12 cellular contexts compared by ENCODE assay signal in genomic region chr5:177349762-177350161, GRCh38. TPM values are rescaled to one million over a fixed set of nuclear protein-coding genes. Genes with fewer than 3 reads are reported as not detected.
DNase-seq lines count a peak whose midpoint lies in the region; ATAC-seq, FAIRE-seq and TF ChIP-seq lines count a peak whose summit lies in the region.
"Had no signal": no experiment of that assay in that cellular context is flagged by ENCODE, and none has a peak within 500 bp of the region (broad histone marks: within the 10 kb centered on the region; RNA-seq: fewer than 3 reads in every experiment).

No MANE protein-coding gene starts in this region.

- peak overlapping the region; percentile 64 for H3K27ac Mint-ChIP-seq in activated CD8-positive, alpha-beta T cell treated with anti-CD3 and anti-CD28 coated beads, Interleukin-2, amount 10 ng/mL, durations not matched to agents 7 days and 5 days
- H3K27ac Mint-ChIP-seq in immature natural killer cell: peak overlapping the region; percentile 63 to 99 (median 86)
- peak overlapping the region; percentile 49 for H3K27ac Mint-ChIP-seq in stimulated activated naive B cell treated with anti-CD40 and anti-IgM and Interleukin-4, amounts not matched to agents 10 μg/mL and 1 μg/mL and 100 μg/mL, for 72 hours

- CTCF ChIA-PET in activated CD8-positive, alpha-beta T cell treated with anti-CD3 and anti-CD28 coated beads, Interleukin-2, amount 10 ng/mL, durations not matched to agents 7 days and 5 days (lab: Charles Lee): interaction anchor here (1.0 to 3.4 kb wide), 6 partner anchors 9 to 45 kb away, joined by 3 to 17 read pairs (median 4); no protein-coding TSS in a partner anchor

- no peak for DNase-seq in activated T-cell treated with anti-CD3 and anti-CD28 coated beads, Interleukin-2, amount 50 U/mL, for 4 hours
- no peak for DNase-seq in activated T-cell treated with anti-CD3 and anti-CD28 coated beads, Interleukin-2, amount 50 U/mL, for 1 hour
- no peak for DNase-seq in activated CD8-positive, alpha-beta T cell treated with anti-CD3 and anti-CD28 coated beads, Interleukin-2, amount 10 ng/mL, durations not matched to agents 7 days and 5 days
- no peak for DNase-seq in immature natural killer cell
- DNase-seq in stimulated activated naive B cell treated with anti-CD40 and anti-IgM and Interleukin-4, amounts not matched to agents 10 μg/mL and 1 μg/mL and 100 μg/mL, for 72 hours: no peak
- DNase-seq in inferior parietal cortex (ENCODE audit: extremely low spot score): no peak
- DNase-seq in MG63: no peak
- DNase-seq in GM12891 (ENCODE audit: insufficient read length, low spot score): no peak
- DNase-seq: activated gamma-delta T cell; NCI-H1105; stimulated activated naive CD4-positive, alpha-beta T cell treated with Interleukin-2 at 50 U/mL for 16 hours had no signal

- no peak for ATAC-seq in activated T-cell treated with anti-CD3 and anti-CD28 coated beads, Interleukin-2, amount 50 U/mL, for 4 hours
- ATAC-seq in activated CD8-positive, alpha-beta T cell treated with anti-CD3 and anti-CD28 coated beads, Interleukin-2, amount 10 ng/mL, durations not matched to agents 7 days and 5 days: no peak
- no peak for ATAC-seq in stimulated activated naive B cell treated with anti-CD40 and anti-IgM and Interleukin-4, amounts not matched to agents 10 μg/mL and 1 μg/mL and 100 μg/mL, for 72 hours (replicated peaks)

- no peaks in the 10 kb centered on the region for H3K9me3 ChIP-seq in MG63

- no peak for TF ChIP-seq POLR2A in GM12891 (IDR thresholded peaks at IDR 0.05; ENCODE audit: low read depth, low read length)

- POLR2A ChIA-PET in activated CD8-positive, alpha-beta T cell treated with anti-CD3 and anti-CD28 coated beads, Interleukin-2, amount 10 ng/mL, durations not matched to agents 7 days and 5 days (lab: Charles Lee): interaction anchor here (2.7 kb wide), 1 partner anchor 11 kb away, joined by 22 read pairs; no protein-coding TSS in a partner anchor

- H3K4me1 Mint-ChIP-seq in activated T-cell treated with anti-CD3 and anti-CD28 coated beads, Interleukin-2, amount 50 U/mL, for 4 hours (ENCODE audit: low read depth): peaks cover 47% of the 10 kb centered on the region
- peaks cover 54% of the 10 kb centered on the region for H3K4me1 Mint-ChIP-seq in activated CD8-positive, alpha-beta T cell treated with anti-CD3 and anti-CD28 coated beads, Interleukin-2, amount 10 ng/mL, durations not matched to agents 7 days and 5 days (ENCODE audit: low read depth)
- H3K4me1 Mint-ChIP-seq in immature natural killer cell: peaks cover 50 to 52% of the 10 kb centered on the region in 2 donors
- H3K4me1 Mint-ChIP-seq in stimulated activated naive B cell treated with anti-CD40 and anti-IgM and Interleukin-4, amounts not matched to agents 10 μg/mL and 1 μg/mL and 100 μg/mL, for 72 hours: peaks cover 20 to 56% of the 10 kb centered on the region in 2 donors

- H3K4me3 Mint-ChIP-seq in activated T-cell treated with anti-CD3 and anti-CD28 coated beads, Interleukin-2, amount 50 U/mL, for 4 hours: peak overlapping the region; percentile 97
- H3K4me3 Mint-ChIP-seq in activated CD8-positive, alpha-beta T cell treated with anti-CD3 and anti-CD28 coated beads, Interleukin-2, amount 10 ng/mL, durations not matched to agents 7 days and 5 days: peak overlapping the region; percentile 97
- H3K4me3 Mint-ChIP-seq in immature natural killer cell: peak overlapping the region; percentile 82 to 100 (median 99)
- H3K4me3 Mint-ChIP-seq in stimulated activated naive B cell treated with anti-CD40 and anti-IgM and Interleukin-4, amounts not matched to agents 10 μg/mL and 1 μg/mL and 100 μg/mL, for 72 hours: peak overlapping the region; percentile 80 to 92

- H3K27me3 Mint-ChIP-seq in activated T-cell treated with anti-CD3 and anti-CD28 coated beads, Interleukin-2, amount 50 U/mL, for 4 hours (ENCODE audit: low read depth): no peaks in the 10 kb centered on the region
- no peaks in the 10 kb centered on the region for H3K27me3 Mint-ChIP-seq in activated CD8-positive, alpha-beta T cell treated with anti-CD3 and anti-CD28 coated beads, Interleukin-2, amount 10 ng/mL, durations not matched to agents 7 days and 5 days (ENCODE audit: low read depth)
- peaks cover 1 to 5% (median 3%) of the 10 kb centered on the region in 3 donors for H3K27me3 Mint-ChIP-seq in immature natural killer cell (ENCODE audit: low read depth in 3 of 3)
- H3K27me3 Mint-ChIP-seq in stimulated activated naive B cell treated with anti-CD40 and anti-IgM and Interleukin-4, amounts not matched to agents 10 μg/mL and 1 μg/mL and 100 μg/mL, for 72 hours: no peaks in the 10 kb centered on the region

- no peak for FAIRE-seq in GM12891 (lab: Jason Lieb, UNC)

- no peaks in the 10 kb centered on the region for H3K27me3 ChIP-seq in MG63

- H3K36me3 Mint-ChIP-seq in activated T-cell treated with anti-CD3 and anti-CD28 coated beads, Interleukin-2, amount 50 U/mL, for 4 hours (ENCODE audit: insufficient read depth): peaks cover 20% of the 10 kb centered on the region
- H3K36me3 Mint-ChIP-seq in activated CD8-positive, alpha-beta T cell treated with anti-CD3 and anti-CD28 coated beads, Interleukin-2, amount 10 ng/mL, durations not matched to agents 7 days and 5 days (ENCODE audit: low read depth): peaks cover 34% of the 10 kb centered on the region
- H3K36me3 Mint-ChIP-seq in immature natural killer cell: peaks cover 0 to 19% (median 12%) of the 10 kb centered on the region in 3 donors
- H3K36me3 Mint-ChIP-seq in stimulated activated naive B cell treated with anti-CD40 and anti-IgM and Interleukin-4, amounts not matched to agents 10 μg/mL and 1 μg/mL and 100 μg/mL, for 72 hours: peaks cover 10 to 20% of the 10 kb centered on the region in 2 donors

- H3K9me3 Mint-ChIP-seq in activated T-cell treated with anti-CD3 and anti-CD28 coated beads, Interleukin-2, amount 50 U/mL, for 4 hours: no peaks in the 10 kb centered on the region
- no peaks in the 10 kb centered on the region for H3K9me3 Mint-ChIP-seq in activated CD8-positive, alpha-beta T cell treated with anti-CD3 and anti-CD28 coated beads, Interleukin-2, amount 10 ng/mL, durations not matched to agents 7 days and 5 days (ENCODE audit: insufficient read depth)
- H3K9me3 Mint-ChIP-seq in immature natural killer cell: no peaks in the 10 kb centered on the region
- H3K9me3 Mint-ChIP-seq in stimulated activated naive B cell treated with anti-CD40 and anti-IgM and Interleukin-4, amounts not matched to agents 10 μg/mL and 1 μg/mL and 100 μg/mL, for 72 hours: no peaks in the 10 kb centered on the region
- H3K9me3 Mint-ChIP-seq: CD14-positive monocyte had no signal

- H3K36me3 ChIP-seq in MG63: peaks cover 37% of the 10 kb centered on the region

- no peak overlapping the region for H3K4me3 ChIP-seq in MG63

TF ChIP-seq in GM12891, 5 proteins besides CTCF, POLR2A, EP300 and RAD21:
- TF ChIP-seq TAF1 (IDR thresholded peaks at IDR 0.05; ENCODE audit: low read depth, low read length): no peak
- no peak for TF ChIP-seq SPI1 (IDR thresholded peaks at IDR 0.05; ENCODE audit: low read depth, low read length)
- no peak for TF ChIP-seq PAX5 (IDR thresholded peaks at IDR 0.05; ENCODE audit: insufficient read depth, low read length, severe bottlenecking)
TF ChIP-seq in GM12891: peak in this region for 0.

RNA-seq across cellular contexts. Expression of gene LMAN2, which starts 1.7 kb away (rescaled TPM):
- 100 to 1,000 TPM; 120 to 129 (median 127) TPM for total RNA-seq in activated T-cell treated with anti-CD3 and anti-CD28 coated beads, Interleukin-2, amount 50 U/mL, for 4 hours
- total RNA-seq in activated CD8-positive, alpha-beta T cell treated with anti-CD3 and anti-CD28 coated beads, Interleukin-2, amount 10 ng/mL, durations not matched to agents 7 days and 5 days: 100 to 1,000 TPM; 119 to 127 TPM
- polyA plus RNA-seq in immature natural killer cell: 100 to 1,000 TPM; 316 to 441 (median 409) TPM
- 296 and 502 TPM in 2 replicates for total RNA-seq in MG63 (2014; rRNA removed; shearing (Covaris generic); ENCODE audit: low replicate concordance)
- 139 TPM for polyA plus RNA-seq in GM12891 (2012; ENCODE audit: low read depth, missing spikeins)

RNA-seq across cellular contexts. Expression of gene RGS14, which starts 8.0 kb away (rescaled TPM):
- 10 to 100 TPM; 43.7 to 62.3 (median 46.2) TPM for total RNA-seq in activated T-cell treated with anti-CD3 and anti-CD28 coated beads, Interleukin-2, amount 50 U/mL, for 4 hours
- 100 to 1,000 TPM; 112 to 117 TPM for total RNA-seq in activated CD8-positive, alpha-beta T cell treated with anti-CD3 and anti-CD28 coated beads, Interleukin-2, amount 10 ng/mL, durations not matched to agents 7 days and 5 days
- polyA plus RNA-seq in immature natural killer cell: 10 to 100 TPM; 27.1 to 64.5 (median 33.8) TPM
- 10.7 and 16.7 TPM in 2 replicates for total RNA-seq in MG63 (2014; rRNA removed; shearing (Covaris generic); ENCODE audit: low replicate concordance)
- 43.2 TPM for polyA plus RNA-seq in GM12891 (2012; ENCODE audit: low read depth, missing spikeins)

RNA-seq across cellular contexts. Expression of gene SLC34A1, which starts 34.5 kb away (rescaled TPM):
- total RNA-seq in activated T-cell treated with anti-CD3 and anti-CD28 coated beads, Interleukin-2, amount 50 U/mL, for 4 hours: not detected
- 1 to 10 TPM; 2.0 to 2.1 TPM for total RNA-seq in activated CD8-positive, alpha-beta T cell treated with anti-CD3 and anti-CD28 coated beads, Interleukin-2, amount 10 ng/mL, durations not matched to agents 7 days and 5 days
- under 1 TPM in 2 of 3 donors, not detected in 1; 0.26 to 0.34 TPM for polyA plus RNA-seq in immature natural killer cell
- not detected in 2 replicates for total RNA-seq in MG63 (2014; rRNA removed; shearing (Covaris generic); ENCODE audit: low replicate concordance)
- polyA plus RNA-seq in GM12891 (2012; ENCODE audit: low read depth, missing spikeins): 0.13 TPM
- polyA plus RNA-seq: CD14-positive monocyte had no signal

RNA-seq across cellular contexts. Expression of gene MXD3, which starts 38.1 kb away (rescaled TPM):
- total RNA-seq in activated T-cell treated with anti-CD3 and anti-CD28 coated beads, Interleukin-2, amount 50 U/mL, for 4 hours: 1 to 10 TPM; 3.7 to 5.1 (median 4.3) TPM
- total RNA-seq in activated CD8-positive, alpha-beta T cell treated with anti-CD3 and anti-CD28 coated beads, Interleukin-2, amount 10 ng/mL, durations not matched to agents 7 days and 5 days: 10 to 100 TPM; 93.2 to 96.9 TPM
- polyA plus RNA-seq in immature natural killer cell: 1 to 10 TPM; 2.1 to 4.2 (median 4.1) TPM
- total RNA-seq in MG63 (2014; rRNA removed; shearing (Covaris generic); ENCODE audit: low replicate concordance): 52.9 and 53.3 TPM in 2 replicates
- polyA plus RNA-seq in GM12891 (2012; ENCODE audit: low read depth, missing spikeins): 11.9 TPM

RNA-seq across cellular contexts. Expression of gene PRELID1, which starts 46.2 kb away (rescaled TPM):
- total RNA-seq in activated T-cell treated with anti-CD3 and anti-CD28 coated beads, Interleukin-2, amount 50 U/mL, for 4 hours: 100 to 1,000 TPM; 293 to 372 (median 302) TPM
- total RNA-seq in activated CD8-positive, alpha-beta T cell treated with anti-CD3 and anti-CD28 coated beads, Interleukin-2, amount 10 ng/mL, durations not matched to agents 7 days and 5 days: 100 to 1,000 TPM; 152 to 154 TPM
- polyA plus RNA-seq in immature natural killer cell: 100 to 1,000 TPM; 345 to 494 (median 375) TPM
- 914 and 924 TPM in 2 replicates for total RNA-seq in MG63 (2014; rRNA removed; shearing (Covaris generic); ENCODE audit: low replicate concordance)
- 175 TPM for polyA plus RNA-seq in GM12891 (2012; ENCODE audit: low read depth, missing spikeins)
